ENCODE assay signal across 14 cellular contexts in genomic region chr2:189109921-189110397, GRCh38.
A peak's percentile ranks its signal among the peaks of the same experiment; 100 is the strongest.
DNase-seq lines count a peak whose midpoint lies in the region; ATAC-seq, FAIRE-seq and TF ChIP-seq lines count a peak whose summit lies in the region.
"Had no signal": no experiment of that assay in that cellular context is flagged by ENCODE, and none has a peak within 500 bp of the region (broad histone marks: within the 10 kb centered on the region; RNA-seq: fewer than 3 reads in every experiment).

No MANE protein-coding gene starts in this region.

- H3K4me3 ChIP-seq in dorsolateral prefrontal cortex = no peak overlapping the region
- H3K4me3 ChIP-seq: thoracic aorta had no signal

- no peaks in the 10 kb centered on the region for H3K36me3 Mint-ChIP-seq in stimulated activated naive B cell treated with anti-CD40 and anti-IgM and Interleukin-4, amounts not matched to agents 10 μg/mL and 1 μg/mL and 100 μg/mL, for 72 hours
- H3K36me3 Mint-ChIP-seq: memory B cell had no signal

- H3K27me3 ChIP-seq in dorsolateral prefrontal cortex = no peaks in the 10 kb centered on the region

- TF ChIP-seq POLR2A in H54 (IDR thresholded peaks at IDR 0.05; ENCODE audit: low read depth, low read length) = no peak

- H3K27me3 Mint-ChIP-seq in stimulated activated naive B cell treated with anti-CD40 and anti-IgM and Interleukin-4, amounts not matched to agents 10 μg/mL and 1 μg/mL and 100 μg/mL, for 72 hours = no peaks in the 10 kb centered on the region
- H3K27me3 Mint-ChIP-seq: memory B cell had no signal

- no peak overlapping the region for H3K27ac ChIP-seq in dorsolateral prefrontal cortex
- H3K27ac ChIP-seq: thoracic aorta had no signal

- FAIRE-seq in H54 (lab: Jason Lieb, UNC) = peak; percentile 53
- FAIRE-seq: endothelial cell of umbilical vein had no signal

- H3K4me3 Mint-ChIP-seq in stimulated activated naive B cell treated with anti-CD40 and anti-IgM and Interleukin-4, amounts not matched to agents 10 μg/mL and 1 μg/mL and 100 μg/mL, for 72 hours = no peak overlapping the region
- H3K4me3 Mint-ChIP-seq: memory B cell had no signal

- DNase-seq in H54 (ENCODE audit: insufficient read length, low spot score) = no peak
- DNase-seq in kidney glomerular epithelial cell (lab: John Stamatoyannopoulos, UW) = peak; percentile 88
- no peak for DNase-seq in dorsolateral prefrontal cortex
- DNase-seq in superior temporal gyrus (ENCODE audit: extremely low spot score) = no peak
- no peak for DNase-seq in stimulated activated naive B cell treated with anti-CD40 and anti-IgM and Interleukin-4, amounts not matched to agents 10 μg/mL and 1 μg/mL and 100 μg/mL, for 72 hours
- DNase-seq in effector CD8-positive, alpha-beta T cell (lab: John Stamatoyannopoulos, UW) = no peak
- DNase-seq: activated gamma-delta T cell treated with Interleukin-2 at 50 U/mL for 16 hours, DND-41, T1000 had no signal

- intact Hi-C loops in dorsolateral prefrontal cortex (cut with DNase I) = loop anchor here in 1 of 2 donors (10.0 kb wide), 1 partner anchor 175 kb away; no protein-coding TSS in a partner anchor

- ATAC-seq in GM18870 (IDR thresholded peaks at IDR 0.05; ENCODE audit: unreplicated experiment) (peak; percentile 97), HG03439 (IDR thresholded peaks at IDR 0.05; ENCODE audit: unreplicated experiment) (peak; percentile 82)
- ATAC-seq in stimulated activated naive B cell treated with anti-CD40 and anti-IgM and Interleukin-4, amounts not matched to agents 10 μg/mL and 1 μg/mL and 100 μg/mL, for 72 hours (replicated peaks) = no peak

- no peak overlapping the region for H3K27ac Mint-ChIP-seq in stimulated activated naive B cell treated with anti-CD40 and anti-IgM and Interleukin-4, amounts not matched to agents 10 μg/mL and 1 μg/mL and 100 μg/mL, for 72 hours
- H3K27ac Mint-ChIP-seq: memory B cell had no signal

- H3K4me1 Mint-ChIP-seq in stimulated activated naive B cell treated with anti-CD40 and anti-IgM and Interleukin-4, amounts not matched to agents 10 μg/mL and 1 μg/mL and 100 μg/mL, for 72 hours = no peaks in the 10 kb centered on the region
- H3K4me1 Mint-ChIP-seq: memory B cell had no signal

- TF ChIP-seq CTCF in dorsolateral prefrontal cortex (IDR thresholded peaks at IDR 0.05 in 54 of 56, conservative IDR thresholded peaks at IDR 0.05 in 2 of 56; ENCODE audit: low read depth in 1 of 56, partially characterized antibody in 56 of 56) = peak in 1 of 56 donors; percentile 16

- H3K9me3 Mint-ChIP-seq in stimulated activated naive B cell treated with anti-CD40 and anti-IgM and Interleukin-4, amounts not matched to agents 10 μg/mL and 1 μg/mL and 100 μg/mL, for 72 hours = no peaks in the 10 kb centered on the region
- H3K9me3 Mint-ChIP-seq: memory B cell had no signal

Comparison
In these comparisons a context has a peak if more than half of its experiments do, and no peak if none do; other contexts are left out.
1. ATAC-seq: peak in GM18870 (single experiment) and HG03439 (single experiment); none in stimulated activated naive B cell treated with anti-CD40 and anti-IgM and Interleukin-4, amounts not matched to agents 10 μg/mL and 1 μg/mL and 100 μg/mL, for 72 hours (0 of 2).